ENCODE assay signal across 8 cellular contexts in the genomic region with DNA sequence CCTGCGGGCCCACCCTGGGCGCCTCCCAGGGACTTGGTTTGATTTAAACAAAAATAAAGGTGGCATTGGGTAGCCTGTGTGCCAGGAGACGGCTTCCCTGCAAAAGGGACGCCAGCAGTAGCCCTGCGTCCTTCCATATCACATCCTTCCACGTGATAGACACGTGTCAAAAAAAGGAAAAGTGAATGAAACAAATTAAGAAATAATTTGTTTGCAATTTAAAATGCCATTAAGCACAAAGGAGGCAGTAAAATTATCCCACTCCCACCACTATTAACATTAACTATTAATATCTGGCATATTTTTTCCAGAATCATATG. TPM values are rescaled to one million over a fixed set of nuclear protein-coding genes. Genes with fewer than 3 reads are reported as not detected.
DNase-seq lines count a peak whose midpoint lies in the region; TF ChIP-seq lines count a peak whose summit lies in the region.
"Had no signal": no experiment of that assay in that cellular context is flagged by ENCODE, and none has a peak within 500 bp of the region (broad histone marks: within the 10 kb centered on the region; RNA-seq: fewer than 3 reads in every experiment).

No MANE protein-coding gene starts in this region.

- H3K9me3 ChIP-seq in adipocyte (ENCODE audit: control insufficient read depth, low read length), result no peaks in the 10 kb centered on the region
- no peaks in the 10 kb centered on the region for H3K9me3 ChIP-seq in subcutaneous abdominal adipose tissue (ENCODE audit: control insufficient read depth in 5 of 5, low read length in 5 of 5)

- DNase-seq in HFFc6, result no peak
- DNase-seq in adipocyte (ENCODE audit: low read depth), result no peak
- peak; percentile 41 for DNase-seq in inferior parietal cortex (ENCODE audit: extremely low spot score)
- no peak for DNase-seq in NCI-H446 treated with DMSO at 0.1 percent for 48 hours (lab: John Stamatoyannopoulos, UW)
- no peak for DNase-seq in activated gamma-delta T cell treated with Interleukin-2 at 50 U/mL for 16 hours
- DNase-seq in NCI-H82 (lab: John Stamatoyannopoulos, UW), result no peak

- H3K27me3 ChIP-seq in adipocyte (replicated peaks; ENCODE audit: control insufficient read depth, insufficient read depth, low read length) (no peaks in the 10 kb centered on the region), subcutaneous abdominal adipose tissue (ENCODE audit: control insufficient read depth in 5 of 5, insufficient read depth in 4 of 5, low read length in 5 of 5) (peaks cover 0 to 1% (median 0%) of the 10 kb centered on the region in 5 donors)

- TF ChIP-seq CTCF in HFFc6 (IDR thresholded peaks at IDR 0.05), result no peak

- H3K4me3 ChIP-seq in adipocyte (ENCODE audit: low read length) (peak overlapping the region; percentile 75), subcutaneous abdominal adipose tissue (ENCODE audit: low read depth in 1 of 5, low read length in 5 of 5) (peak overlapping the region in 4 of 5 donors; percentile 11 to 56 (median 34))

- peaks cover 8% of the 10 kb centered on the region for H3K27me3 Mint-ChIP-seq in HFFc6 (ENCODE audit: insufficient read depth)

- H3K4me1 Mint-ChIP-seq in HFFc6 (ENCODE audit: low read depth), result peaks cover 37% of the 10 kb centered on the region

- H3K36me3 Mint-ChIP-seq in HFFc6 (ENCODE audit: low read depth), result peaks cover 12% of the 10 kb centered on the region

- H3K4me3 Mint-ChIP-seq in HFFc6, result peak overlapping the region; percentile 77; the same call in 1 of the 2 replicates

- H3K9ac ChIP-seq in adipocyte (ENCODE audit: low read length) (peak overlapping the region; percentile 60), subcutaneous abdominal adipose tissue (ENCODE audit: low read length in 5 of 5) (peak overlapping the region in 3 of 5 donors; percentile 33 to 68 (median 54))

- no peaks in the 10 kb centered on the region for H3K9me3 Mint-ChIP-seq in HFFc6

- peak overlapping the region; percentile 86 for H3K27ac ChIP-seq in subcutaneous abdominal adipose tissue (ENCODE audit: low read depth, low read length)

- H3K27ac Mint-ChIP-seq in HFFc6, result no peak overlapping the region

- H3K4me1 ChIP-seq in adipocyte (ENCODE audit: control insufficient read depth, insufficient read depth, low read length) (peaks cover 43% of the 10 kb centered on the region), subcutaneous abdominal adipose tissue (ENCODE audit: control insufficient read depth in 5 of 5, insufficient read depth in 5 of 5, low read length in 5 of 5) (peaks cover 5 to 41% (median 36%) of the 10 kb centered on the region in 5 donors)

- H3K36me3 ChIP-seq in adipocyte (ENCODE audit: control insufficient read depth, insufficient read depth, low read length, severe bottlenecking) (no peaks in the 10 kb centered on the region), subcutaneous abdominal adipose tissue (ENCODE audit: control insufficient read depth in 5 of 5, insufficient read depth in 5 of 5, low read length in 5 of 5) (no peaks in the 10 kb centered on the region)

RNA-seq across cellular contexts. Expression of a gene that starts 7.6 kb away (rescaled TPM):
- not detected for total RNA-seq in HFFc6 (2021; fragmentation: NEBNext Ultra II Directional; extraction: Animal tissue kit (Norgen Biotek cat#: 25700))
- total RNA-seq: T-helper 1 cell treated with Interleukin-12 subunit alpha and Interleukin-12 subunit beta and Interleukin-4 antibody, amounts not matched to agents 30 ng/mL and 1 ng/mL, for 36 hours had no signal

RNA-seq across cellular contexts. Expression of a gene that starts 42.1 kb away (rescaled TPM):
- 1 to 10 TPM; 1.8 to 4.0 (median 2.1) TPM for total RNA-seq in HFFc6 (2021; fragmentation: NEBNext Ultra II Directional; extraction: Animal tissue kit (Norgen Biotek cat#: 25700))
